ENCODE assay signal across 8 cellular contexts in genomic region chr5:127072861-127073846, GRCh38. TPM values are rescaled to one million over a fixed set of nuclear protein-coding genes. Genes with fewer than 3 reads are reported as not detected.
DNase-seq lines count a peak whose midpoint lies in the region; ATAC-seq and TF ChIP-seq lines count a peak whose summit lies in the region.

Gene C5orf63, minus strand, starts transcription at chr5:127073502. Its CDS starts 14,507 bp downstream, at chr5:127058995.

- H4K20me1 ChIP-seq in osteoblast (ENCODE audit: insufficient read depth, low read length), result no peaks in the 10 kb centered on the region

- no peaks in the 10 kb centered on the region for H3K79me2 ChIP-seq in osteoblast (ENCODE audit: insufficient read depth, low read length)

- peak; percentile 42 for DNase-seq in SKM-1 treated with dmso at 0.1 percent for 144 hours (lab: John Stamatoyannopoulos, UW; ENCODE audit: unreplicated experiment)
- no peak for DNase-seq in SKM-1 (lab: John Stamatoyannopoulos, UW; ENCODE audit: unreplicated experiment)
- peak; percentile 55 to 83 for DNase-seq in NOMO-1 (lab: John Stamatoyannopoulos, UW; ENCODE audit: unreplicated experiment in 2 of 2)
- DNase-seq in activated T-cell treated with anti-CD3 and anti-CD28 coated beads for 4 hours, result peak; percentile 38
- peak; percentile 89 for DNase-seq in esophagus muscularis mucosa (ENCODE audit: extremely low spot score)
- DNase-seq in osteoblast (ENCODE audit: insufficient read length, low spot score, missing footprints), result peak; percentile 59
- DNase-seq in thyroid gland, result peak; percentile 62 to 73

- intact Hi-C loops in esophagus muscularis mucosa (cut with DNase I) (no loop called here), thyroid gland (cut with DNase I) (no loop called here)

- H3K4me1 ChIP-seq in esophagus muscularis mucosa (peaks cover 0 to 8% (median 6%) of the 10 kb centered on the region in 4 donors), osteoblast (ENCODE audit: insufficient read depth, low read length) (peaks cover 17% of the 10 kb centered on the region), thyroid gland (no peaks in the 10 kb centered on the region)

- WGBS in esophagus muscularis mucosa, result 51% methylated on average over 46 of the region's 56 CpGs
- WGBS in thyroid gland, 2 donors, result 22 to 30% methylated on average over 37 to 46 of the region's 56 CpGs

- no peak for TF ChIP-seq EP300 in esophagus muscularis mucosa (IDR thresholded peaks at IDR 0.05)

- H3K4me2 ChIP-seq in osteoblast (ENCODE audit: insufficient read depth, low read length), result peak within 1 kb of the TSS; percentile 84

- H3K27ac ChIP-seq in esophagus muscularis mucosa (replicated peaks in 1 of 4), result peak within 1 kb of the TSS; percentile 10 to 60 (median 48)
- H3K27ac ChIP-seq in osteoblast (ENCODE audit: low read depth, low read length), result peak within 1 kb of the TSS; percentile 33
- peak within 1 kb of the TSS in 1 of 3 donors; percentile 9 for H3K27ac ChIP-seq in thyroid gland

- no peaks in the 10 kb centered on the region for H3K9me3 ChIP-seq in esophagus muscularis mucosa
- no peaks in the 10 kb centered on the region for H3K9me3 ChIP-seq in osteoblast (ENCODE audit: low read depth, low read length)
- no peaks in the 10 kb centered on the region for H3K9me3 ChIP-seq in thyroid gland

- TF ChIP-seq POLR2A in esophagus muscularis mucosa (IDR thresholded peaks at IDR 0.05; ENCODE audit: low read depth), result no peak
- TF ChIP-seq POLR2A in thyroid gland (IDR thresholded peaks at IDR 0.05), result peak in 1 of 2 donors; percentile 29

- ATAC-seq in HG03045 (IDR thresholded peaks at IDR 0.05; ENCODE audit: unreplicated experiment), result peak; percentile 99

- H3K4me3 ChIP-seq in esophagus muscularis mucosa (peak within 1 kb of the TSS; percentile 57 to 70 (median 60)), osteoblast (ENCODE audit: insufficient read depth, low read length) (peak within 1 kb of the TSS; percentile 78), thyroid gland (replicated peaks in 1 of 3) (peak within 1 kb of the TSS in 2 of 3 donors; percentile 40 to 71)

- H2AFZ ChIP-seq in osteoblast (ENCODE audit: low read length), result peak within 1 kb of the TSS; percentile 87

- H3K36me3 ChIP-seq in esophagus muscularis mucosa (no peaks in the 10 kb centered on the region), osteoblast (ENCODE audit: insufficient read depth, low read length) (no peaks in the 10 kb centered on the region), thyroid gland (no peaks in the 10 kb centered on the region)

- H3K27me3 ChIP-seq in esophagus muscularis mucosa (no peaks in the 10 kb centered on the region), osteoblast (ENCODE audit: insufficient read depth, low read length) (no peaks in the 10 kb centered on the region), thyroid gland (no peaks in the 10 kb centered on the region)

- TF ChIP-seq CTCF in esophagus muscularis mucosa (IDR thresholded peaks at IDR 0.05), result peak in 1 of 3 experiments; percentile 49
- no peak for TF ChIP-seq CTCF in osteoblast (IDR thresholded peaks at IDR 0.05; ENCODE audit: extremely low read depth, low read depth, low read length)
- TF ChIP-seq CTCF in thyroid gland (IDR thresholded peaks at IDR 0.05), result peak in 3 of 6 experiments; percentile 23 to 43 (median 23)

RNA-seq across cellular contexts. Expression of gene C5orf63, which starts in this region (rescaled TPM):
- total RNA-seq in esophagus muscularis mucosa, result 1 to 10 TPM in 3 of 4 donors, under 1 TPM in 1; 0.98 to 2.3 (median 1.6) TPM
- 2.2 and 3.5 TPM in 2 replicates for total RNA-seq in osteoblast
- total RNA-seq in thyroid gland, result 10 to 100 TPM in 1 of 4 donors, 1 to 10 TPM in 3; 4.3 to 13.7 (median 6.6) TPM
